In genomic region chr17:29079433-29079832, GRCh38 we compare ENCODE assay signal across 17 cellular contexts.
"Had no signal": no experiment of that assay in that cellular context is flagged by ENCODE, and none has a peak within 500 bp of the region (broad histone marks: within the 10 kb centered on the region; RNA-seq: fewer than 3 reads in every experiment).

No MANE protein-coding gene starts in this region.

- H3K36me3 ChIP-seq: colonic mucosa had no signal

- H3K4me1 ChIP-seq: colonic mucosa, pancreas, stomach, transverse colon had no signal

- ATAC-seq: natural killer cell; pancreas; sciatic nerve; stimulated activated naive B cell treated with anti-CD40 and anti-IgM and Interleukin-4, amounts not matched to agents 10 μg/mL and 1 μg/mL and 100 μg/mL, for 72 hours had no signal

- FAIRE-seq: islet of Langerhans, pancreas had no signal

- DNase-seq: colonic mucosa; effector CD8-positive, alpha-beta T cell; foreskin melanocyte; hippocampal formation; mammary epithelial cell; natural killer cell; pancreas; stimulated activated CD4-positive, alpha-beta T cell treated with anti-CD3 and anti-CD28 coated beads, Interleukin-2, amount 100 ng/mL, for 24 hours; stimulated activated CD4-positive, alpha-beta T cell treated with anti-CD3 and anti-CD28 coated beads, Interleukin-4, amount 100 ng/mL, for 4 hours; stimulated activated naive B cell treated with anti-CD40 and anti-IgM and Interleukin-4, amounts not matched to agents 10 μg/mL and 1 μg/mL and 100 μg/mL, for 72 hours; stomach; substantia nigra; transverse colon had no signal

- H3K9me3 ChIP-seq: colonic mucosa, pancreas, stomach, thoracic aorta, transverse colon had no signal

- H3K4me3 ChIP-seq: colonic mucosa, pancreas, skin epidermis, stomach, thoracic aorta, transverse colon had no signal

- H3K27ac ChIP-seq: colonic mucosa, pancreas, stomach, thoracic aorta, transverse colon had no signal

- H3K27me3 ChIP-seq: colonic mucosa, pancreas, stomach, transverse colon had no signal
